7 cellular contexts compared by ENCODE assay signal in genomic region chr10:34808789-34809745, GRCh38. TPM values are rescaled to one million over a fixed set of nuclear protein-coding genes. Genes with fewer than 3 reads are reported as not detected.
DNase-seq lines count a peak whose midpoint lies in the region; ATAC-seq and TF ChIP-seq lines count a peak whose summit lies in the region.

No MANE protein-coding gene starts in this region.

- H3K4me1 Mint-ChIP-seq in CD8-positive, alpha-beta memory T cell: peaks cover 0 to 5% (median 4%) of the 10 kb centered on the region in 3 donors

- no peak overlapping the region for H3K4me3 Mint-ChIP-seq in CD8-positive, alpha-beta memory T cell

- peaks cover 36% of the 10 kb centered on the region for H3K4me1 ChIP-seq in lower lobe of right lung
- no peaks in the 10 kb centered on the region for H3K4me1 ChIP-seq in CD8-positive, alpha-beta memory T cell (ENCODE audit: insufficient read depth, low read length)

- TF ChIP-seq CTCF in brain microvascular endothelial cell (IDR thresholded peaks at IDR 0.05; ENCODE audit: low read depth, low read length, missing control alignments) (no peak), lower lobe of right lung (IDR thresholded peaks at IDR 0.05) (no peak)

- H3K27me3 Mint-ChIP-seq in CD8-positive, alpha-beta memory T cell: peaks cover 28 to 48% of the 10 kb centered on the region in 2 donors

- ATAC-seq in GM19025 (IDR thresholded peaks at IDR 0.05; ENCODE audit: low read depth, unreplicated experiment) (peak; percentile 50), HG03460 (IDR thresholded peaks at IDR 0.05; ENCODE audit: unreplicated experiment) (peak; percentile 59), lower lobe of right lung (peak; percentile 83 to 87), GM18519 (IDR thresholded peaks at IDR 0.05; ENCODE audit: low FRiP score, unreplicated experiment) (no peak)

- DNase-seq in brain microvascular endothelial cell: no peak
- peak; percentile 66 for DNase-seq in lower lobe of right lung
- DNase-seq in CD8-positive, alpha-beta memory T cell: no peak
- no peak for DNase-seq in occipital lobe (lab: John Stamatoyannopoulos, UW)

- POLR2A ChIA-PET in CD8-positive, alpha-beta memory T cell (lab: Charles Lee): no interaction called here

- H3K27ac ChIP-seq in brain microvascular endothelial cell: no peak overlapping the region
- peak overlapping the region; percentile 37 for H3K27ac ChIP-seq in lower lobe of right lung
- no peak overlapping the region for H3K27ac ChIP-seq in CD8-positive, alpha-beta memory T cell (ENCODE audit: low read depth, low read length)

- peaks cover 0 to 2% (median 0%) of the 10 kb centered on the region in 5 donors for H3K9me3 Mint-ChIP-seq in CD8-positive, alpha-beta memory T cell

- no peaks in the 10 kb centered on the region for H3K36me3 Mint-ChIP-seq in CD8-positive, alpha-beta memory T cell

- in situ Hi-C loops in brain microvascular endothelial cell (cut with HindIII; ENCODE audit: low pct_ligation_motif_present, low sequenced_read_pairs): no loop called here

- CTCF ChIA-PET in CD8-positive, alpha-beta memory T cell (lab: Charles Lee): no interaction called here

- H3K36me3 ChIP-seq in brain microvascular endothelial cell (replicated peaks) (no peaks in the 10 kb centered on the region), lower lobe of right lung (no peaks in the 10 kb centered on the region)
- no peaks in the 10 kb centered on the region for H3K36me3 ChIP-seq in CD8-positive, alpha-beta memory T cell (ENCODE audit: insufficient read depth, low read length)

- no peak overlapping the region for H3K27ac Mint-ChIP-seq in CD8-positive, alpha-beta memory T cell

- intact Hi-C loops in lower lobe of right lung (cut with DNase I): no loop called here

- H3K4me3 ChIP-seq in brain microvascular endothelial cell (ENCODE audit: low read depth, low read length): peak overlapping the region; percentile 50
- H3K4me3 ChIP-seq in lower lobe of right lung: peak overlapping the region; percentile 31
- H3K4me3 ChIP-seq in CD8-positive, alpha-beta memory T cell (ENCODE audit: low read length): no peak overlapping the region

- no peaks in the 10 kb centered on the region for H3K9me3 ChIP-seq in lower lobe of right lung
- H3K9me3 ChIP-seq in CD8-positive, alpha-beta memory T cell (ENCODE audit: low read length): no peaks in the 10 kb centered on the region

- H3K27me3 ChIP-seq in brain microvascular endothelial cell (replicated peaks) (no peaks in the 10 kb centered on the region), lower lobe of right lung (ENCODE audit: low read depth) (peaks cover 3% of the 10 kb centered on the region)
- H3K27me3 ChIP-seq in CD8-positive, alpha-beta memory T cell (ENCODE audit: insufficient read depth, low read length, poor library complexity, severe bottlenecking): peaks cover 3% of the 10 kb centered on the region

RNA-seq across cellular contexts. Expression of gene PARD3, which starts 6.0 kb away (rescaled TPM):
- total RNA-seq in lower lobe of right lung: 34.1 TPM
- under 1 TPM; 0.27 to 0.46 TPM for total RNA-seq in CD8-positive, alpha-beta memory T cell
- polyA plus RNA-seq in CD8-positive, alpha-beta memory T cell: not detected
- total RNA-seq in occipital lobe: 20.6 TPM

Comparison
In these comparisons a context has a peak if more than half of its experiments do, and no peak if none do; other contexts are left out.
1. RNA of gene PARD3, which starts 6.0 kb away (total RNA-seq): 34.1 TPM in lower lobe of right lung (single experiment) and 20.6 TPM in occipital lobe (single experiment); 0.27 to 0.46 TPM in CD8-positive, alpha-beta memory T cell; every median in the first group is over 10 times any median in the second.